Comparison of ENCODE assay signal across 8 cellular contexts in the genomic region with DNA sequence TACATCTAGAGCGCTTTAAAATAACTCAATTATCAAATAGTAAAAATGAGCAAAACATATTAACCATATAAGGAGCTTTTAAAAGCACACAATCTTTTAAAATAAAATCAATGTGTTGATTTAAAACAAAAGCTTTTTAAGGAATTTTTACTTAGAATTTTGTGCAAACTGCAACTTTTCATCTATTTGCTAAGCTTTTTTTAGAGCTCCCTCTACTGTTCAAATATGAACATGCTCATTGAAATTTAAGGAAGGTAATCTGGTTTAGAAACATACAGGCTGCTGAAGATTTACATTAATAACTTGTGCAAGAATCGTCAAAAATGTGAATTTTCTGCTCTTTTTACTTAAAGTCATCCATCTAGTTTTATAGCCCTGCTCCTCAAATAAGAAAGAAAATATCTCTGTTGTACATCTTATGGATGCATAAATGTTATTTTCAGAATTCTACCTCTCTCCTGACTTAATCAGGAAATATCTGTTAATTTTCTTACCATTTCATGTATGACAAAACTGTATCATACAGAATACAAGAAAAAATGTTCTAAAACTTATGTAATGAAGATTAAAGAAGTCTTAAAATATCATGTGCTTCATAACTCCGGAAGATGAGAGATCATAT.
DNase-seq lines count a peak whose midpoint lies in the region; TF ChIP-seq lines count a peak whose summit lies in the region.

No MANE protein-coding gene starts in this region.

- no peaks in the 10 kb centered on the region for H3K9me3 Mint-ChIP-seq in nephron progenitor cell

- no peak for DNase-seq in GM06990 (ENCODE audit: extremely low read depth, insufficient read length)
- peak; percentile 30 for DNase-seq in LoVo (ENCODE audit: low spot score)
- peak; percentile 6 for DNase-seq in cerebellum (ENCODE audit: low spot score)
- no peak for DNase-seq in nephron progenitor cell
- DNase-seq in effector CD4-positive, alpha-beta T cell = no peak
- DNase-seq in amygdala (lab: John Stamatoyannopoulos, UW) = no peak
- no peak for DNase-seq in NCI-H1694 (lab: John Stamatoyannopoulos, UW)
- no peak for DNase-seq in GM19238 (ENCODE audit: insufficient read length, low spot score)

- H3K36me3 Mint-ChIP-seq in nephron progenitor cell (ENCODE audit: low read depth) = no peaks in the 10 kb centered on the region

- no peak overlapping the region for H3K4me3 Mint-ChIP-seq in nephron progenitor cell

- H3K27me3 Mint-ChIP-seq in nephron progenitor cell (ENCODE audit: low read depth, poor library complexity) = peaks cover 4% of the 10 kb centered on the region

- H3K4me1 Mint-ChIP-seq in nephron progenitor cell = no peaks in the 10 kb centered on the region

- H3K4me3 ChIP-seq in GM06990 (replicated peaks; ENCODE audit: low read depth, low read length) = no peak overlapping the region

- no peaks in the 10 kb centered on the region for H3K27me3 ChIP-seq in GM06990 (replicated peaks; ENCODE audit: control insufficient read depth, insufficient read depth, low read length)

- no peak overlapping the region for H3K27ac Mint-ChIP-seq in nephron progenitor cell

- H3K36me3 ChIP-seq in GM06990 (ENCODE audit: control insufficient read depth, insufficient read depth, low read length) = no peaks in the 10 kb centered on the region

- TF ChIP-seq CTCF in GM06990 (IDR thresholded peaks at IDR 0.05; ENCODE audit: insufficient read depth, low read length, poor library complexity, severe bottlenecking) = peak; percentile 55
- TF ChIP-seq CTCF in nephron progenitor cell (IDR thresholded peaks at IDR 0.05) = peak; percentile 81

Comparison
In these comparisons a context has a peak if more than half of its experiments do, and no peak if none do; other contexts are left out.
1. DNase-seq: peak in LoVo (single experiment) and cerebellum (single experiment); none in GM06990 (single experiment), nephron progenitor cell (single experiment), effector CD4-positive, alpha-beta T cell (single experiment), amygdala (0 of 56), NCI-H1694 (single experiment) and GM19238 (single experiment).